ENCODE assay signal across 19 cellular contexts in genomic region chr7:111985802-111986201, GRCh38.
"Had no signal": no experiment of that assay in that cellular context is flagged by ENCODE, and none has a peak within 500 bp of the region (broad histone marks: within the 10 kb centered on the region; RNA-seq: fewer than 3 reads in every experiment).

No MANE protein-coding gene starts in this region.

- DNase-seq: central memory CD4-positive, alpha-beta T cell; glutamatergic neuron; kidney; left cardiac atrium; left ventricle myocardium superior; mesendoderm; naive B cell; posterior cingulate gyrus; sigmoid colon; stimulated activated naive CD4-positive, alpha-beta T cell; stomach; thyroid gland had no signal

- H3K4me3 ChIP-seq: esophagus muscularis mucosa, gastroesophageal sphincter, lung, right atrium auricular region, sigmoid colon, skin epidermis, stomach, thyroid gland had no signal

- H3K27me3 ChIP-seq: esophagus muscularis mucosa, gastroesophageal sphincter, right atrium auricular region, sigmoid colon, stomach, thyroid gland had no signal

- H3K27ac Mint-ChIP-seq: naive B cell, nephron, type B pancreatic cell had no signal

- ATAC-seq: gastroesophageal sphincter, left cardiac atrium, left ventricle myocardium superior had no signal

- H3K9me3 Mint-ChIP-seq: naive B cell, nephron, type B pancreatic cell had no signal

- H3K27me3 Mint-ChIP-seq: type B pancreatic cell had no signal

- H3K27ac ChIP-seq: esophagus muscularis mucosa, thyroid gland had no signal

- H3K36me3 Mint-ChIP-seq: naive B cell had no signal

- H3K4me1 ChIP-seq: stomach, thyroid gland had no signal

- H3K36me3 ChIP-seq: right atrium auricular region, sigmoid colon, thyroid gland had no signal

- H3K9me3 ChIP-seq: esophagus muscularis mucosa, gastroesophageal sphincter, right atrium auricular region, sigmoid colon, stomach, thyroid gland had no signal

- H3K4me3 Mint-ChIP-seq: naive B cell, nephron, type B pancreatic cell had no signal
